26 cellular contexts compared by ENCODE assay signal in genomic region chr6:46863791-46864190, GRCh38. TPM values are rescaled to one million over a fixed set of nuclear protein-coding genes. Genes with fewer than 3 reads are reported as not detected.
A peak's percentile ranks its signal among the peaks of the same experiment; 100 is the strongest.
DNase-seq lines count a peak whose midpoint lies in the region; ATAC-seq, FAIRE-seq and TF ChIP-seq lines count a peak whose summit lies in the region.
"Had no signal": no experiment of that assay in that cellular context is flagged by ENCODE, and none has a peak within 500 bp of the region (broad histone marks: within the 10 kb centered on the region; RNA-seq: fewer than 3 reads in every experiment).

No MANE protein-coding gene starts in this region.

- H3K36me3 ChIP-seq in astrocyte (ENCODE audit: insufficient read depth, low read length) (no peaks in the 10 kb centered on the region), mesendoderm (ENCODE audit: control insufficient read depth, insufficient read depth, low read length) (no peaks in the 10 kb centered on the region)
- H3K36me3 ChIP-seq: BE2C, BLaER1 had no signal

- H4K5ac ChIP-seq in mesendoderm (ENCODE audit: low read length), result no peak overlapping the region

- no peak overlapping the region for H2BK5ac ChIP-seq in mesendoderm (ENCODE audit: low read length)

- H2AFZ ChIP-seq in astrocyte (ENCODE audit: low read depth, low read length), result no peak overlapping the region

- DNase-seq in RPMI7951 (ENCODE audit: low read depth) (peak; percentile 42), astrocyte (ENCODE audit: low read depth) (no peak), endothelial cell (ENCODE audit: low spot score) (no peak), mesendoderm (peak; percentile 37), LoVo (ENCODE audit: low spot score) (no peak), OCI-M1 (lab: John Stamatoyannopoulos, UW) (no peak), NCI-H187 (lab: John Stamatoyannopoulos, UW) (no peak)
- DNase-seq: 8988T; ACHN; BE2C; C1 segment of cervical spinal cord; CD4-positive, alpha-beta memory T cell; CD4-positive, CD25-positive, alpha-beta regulatory T cell; CD8-positive, alpha-beta memory T cell; COR-L47; DMS 273 treated with DMSO at 0.1 percent for 48 hours; DMS79 treated with DMSO at 0.1 percent for 48 hours; GF-D8 had no signal

- H3K9ac ChIP-seq in astrocyte (ENCODE audit: low read length) (no peak overlapping the region), mesendoderm (ENCODE audit: low read length) (no peak overlapping the region)
- H3K9ac ChIP-seq: BLaER1 had no signal

- H3K27ac Mint-ChIP-seq in astrocyte (ENCODE audit: unreplicated experiment), result no peak overlapping the region
- peak overlapping the region; percentile 69 for H3K27ac Mint-ChIP-seq in endothelial cell (ENCODE audit: unreplicated experiment)
- H3K27ac Mint-ChIP-seq: CD14-positive monocyte; CD4-positive, CD25-positive, alpha-beta regulatory T cell; CD8-positive, alpha-beta memory T cell had no signal

- no peaks in the 10 kb centered on the region for H3K9me3 ChIP-seq in astrocyte (ENCODE audit: insufficient read depth, low read depth, low read length)
- H3K9me3 ChIP-seq: BE2C, BLaER1 had no signal

- no peak overlapping the region for H4K8ac ChIP-seq in mesendoderm (ENCODE audit: low read depth, low read length)

- H2AK5ac ChIP-seq in mesendoderm (ENCODE audit: low read length), result no peak overlapping the region

- H3K4me3 ChIP-seq in astrocyte (ENCODE audit: insufficient read depth, low read depth, low read length), result no peak overlapping the region
- H3K4me3 ChIP-seq in mesendoderm (ENCODE audit: low read length), result no peak overlapping the region
- H3K4me3 ChIP-seq: BLaER1 had no signal

- peaks cover 16% of the 10 kb centered on the region for H3K4me1 Mint-ChIP-seq in astrocyte (ENCODE audit: low read depth, unreplicated experiment)
- peaks cover 6% of the 10 kb centered on the region for H3K4me1 Mint-ChIP-seq in endothelial cell (ENCODE audit: unreplicated experiment)
- H3K4me1 Mint-ChIP-seq: CD14-positive monocyte; CD4-positive, alpha-beta memory T cell; CD4-positive, CD25-positive, alpha-beta regulatory T cell; CD8-positive, alpha-beta memory T cell had no signal

- H3K36me3 Mint-ChIP-seq in astrocyte (ENCODE audit: low read depth, unreplicated experiment) (no peaks in the 10 kb centered on the region), endothelial cell (ENCODE audit: low read depth, unreplicated experiment) (peaks cover 81% of the 10 kb centered on the region)
- H3K36me3 Mint-ChIP-seq: CD14-positive monocyte; CD4-positive, alpha-beta memory T cell; CD4-positive, CD25-positive, alpha-beta regulatory T cell; CD8-positive, alpha-beta memory T cell had no signal

- no peak for ATAC-seq in GM21423 (IDR thresholded peaks at IDR 0.05; ENCODE audit: unreplicated experiment)

- TF ChIP-seq CTCF in astrocyte (IDR thresholded peaks at IDR 0.05; ENCODE audit: insufficient read depth, low read depth, low read length), result no peak
- no peak for TF ChIP-seq CTCF in endothelial cell (IDR thresholded peaks at IDR 0.05; ENCODE audit: unreplicated experiment)

- H3K79me1 ChIP-seq in mesendoderm (ENCODE audit: low read length), result no peaks in the 10 kb centered on the region

- no peak overlapping the region for H3K23ac ChIP-seq in mesendoderm (ENCODE audit: low read length)

- FAIRE-seq in astrocyte (lab: Jason Lieb, UNC), result no peak
- FAIRE-seq: A204.1, G401.6, GM12891, GM19239 had no signal

- H2BK15ac ChIP-seq in mesendoderm (replicated peaks; ENCODE audit: low read depth), result no peak overlapping the region

- H3K79me2 ChIP-seq in astrocyte (ENCODE audit: insufficient read depth, low read length) (no peaks in the 10 kb centered on the region), mesendoderm (ENCODE audit: control insufficient read depth, insufficient read depth, low read length) (no peaks in the 10 kb centered on the region)

- no peaks in the 10 kb centered on the region for H3K4me1 ChIP-seq in astrocyte (ENCODE audit: insufficient read depth, low read length)
- H3K4me1 ChIP-seq in mesendoderm (ENCODE audit: control insufficient read depth, low read depth, low read length), result no peaks in the 10 kb centered on the region
- H3K4me1 ChIP-seq: BE2C, BLaER1 had no signal

- H3K56ac ChIP-seq in mesendoderm (ENCODE audit: low read length), result no peak overlapping the region

- no CpG with 5 or more reads among the region's 3 CpGs for WGBS in mesendoderm (ENCODE audit: extremely low coverage, insufficient coverage, low lambda C conversion rate)

- H2BK120ac ChIP-seq in mesendoderm (ENCODE audit: low read depth, low read length), result no peak overlapping the region

- no peaks in the 10 kb centered on the region for H3K27me3 ChIP-seq in astrocyte (ENCODE audit: insufficient read depth, low read length)
- H3K27me3 ChIP-seq in mesendoderm (ENCODE audit: insufficient read depth, low read length, poor library complexity), result no peaks in the 10 kb centered on the region
- H3K27me3 ChIP-seq: BLaER1 had no signal

- no peak overlapping the region for H3K27ac ChIP-seq in astrocyte (ENCODE audit: low read depth, low read length)
- H3K27ac ChIP-seq in mesendoderm (ENCODE audit: low read depth, low read length), result no peak overlapping the region
- H3K27ac ChIP-seq: BLaER1 had no signal

- H3K4me2 ChIP-seq in astrocyte (ENCODE audit: low read length) (no peak overlapping the region), mesendoderm (ENCODE audit: low read length) (no peak overlapping the region)
- H3K4me2 ChIP-seq: BLaER1 had no signal

- H3K9me3 Mint-ChIP-seq in astrocyte (ENCODE audit: unreplicated experiment) (peaks cover 3% of the 10 kb centered on the region), endothelial cell (ENCODE audit: unreplicated experiment) (no peaks in the 10 kb centered on the region)
- H3K9me3 Mint-ChIP-seq: CD14-positive monocyte had no signal

- H3K27me3 Mint-ChIP-seq in astrocyte (ENCODE audit: low read depth, unreplicated experiment), result no peaks in the 10 kb centered on the region
- peaks cover 8% of the 10 kb centered on the region for H3K27me3 Mint-ChIP-seq in endothelial cell (ENCODE audit: unreplicated experiment)
- H3K27me3 Mint-ChIP-seq: CD4-positive, CD25-positive, alpha-beta regulatory T cell had no signal

- H3K4me3 Mint-ChIP-seq in astrocyte (ENCODE audit: unreplicated experiment) (peak overlapping the region; percentile 6), endothelial cell (ENCODE audit: unreplicated experiment) (peak overlapping the region; percentile 45)
- H3K4me3 Mint-ChIP-seq: CD14-positive monocyte; CD4-positive, alpha-beta memory T cell; CD4-positive, CD25-positive, alpha-beta regulatory T cell; CD8-positive, alpha-beta memory T cell had no signal

- H3K18ac ChIP-seq in mesendoderm (ENCODE audit: low read length), result no peak overlapping the region

- no peak overlapping the region for H3K4ac ChIP-seq in mesendoderm (ENCODE audit: low read depth, low read length)

- no peaks in the 10 kb centered on the region for H4K20me1 ChIP-seq in astrocyte (ENCODE audit: insufficient read depth, low read length)
- H4K20me1 ChIP-seq: BLaER1 had no signal

RNA-seq across cellular contexts. Expression of gene ADGRF5, which starts 57.9 kb away (rescaled TPM):
- total RNA-seq in RPMI7951 (2014; rRNA removed; shearing (Covaris generic)), result 0.12 and 0.20 TPM in 2 replicates
- total RNA-seq in astrocyte, result 0.54 and 1.1 TPM in 2 replicates
- 250 TPM for total RNA-seq in endothelial cell (ENCODE audit: unreplicated experiment)
- polyA plus RNA-seq in mesendoderm (2013, experiment 1 of 2), result 0.14 TPM
- polyA plus RNA-seq in mesendoderm (2013, experiment 2 of 2), result 0.07 TPM
- total RNA-seq: CD4-positive, alpha-beta memory T cell; CD4-positive, CD25-positive, alpha-beta regulatory T cell; CD8-positive, alpha-beta memory T cell had no signal
- polyA plus RNA-seq: AG04450; CD14-positive monocyte; CD4-positive, alpha-beta memory T cell; CD4-positive, CD25-positive, alpha-beta regulatory T cell; CD8-positive, alpha-beta memory T cell had no signal

Comparison
In these comparisons a context has a peak if more than half of its experiments do, and no peak if none do; other contexts are left out.
1. DNase-seq: peak in RPMI7951 (single experiment) and mesendoderm (single experiment); none in astrocyte (single experiment), endothelial cell (single experiment), LoVo (single experiment), OCI-M1 (single experiment) and NCI-H187 (0 of 2).
2. RNA of gene ADGRF5, which starts 57.9 kb away (total RNA-seq): 250 TPM in endothelial cell (single experiment); 0.54 to 1.1 TPM in astrocyte and 0.12 to 0.20 TPM in RPMI7951; every median in the first group is over 100 times any median in the second.